In the genomic region with DNA sequence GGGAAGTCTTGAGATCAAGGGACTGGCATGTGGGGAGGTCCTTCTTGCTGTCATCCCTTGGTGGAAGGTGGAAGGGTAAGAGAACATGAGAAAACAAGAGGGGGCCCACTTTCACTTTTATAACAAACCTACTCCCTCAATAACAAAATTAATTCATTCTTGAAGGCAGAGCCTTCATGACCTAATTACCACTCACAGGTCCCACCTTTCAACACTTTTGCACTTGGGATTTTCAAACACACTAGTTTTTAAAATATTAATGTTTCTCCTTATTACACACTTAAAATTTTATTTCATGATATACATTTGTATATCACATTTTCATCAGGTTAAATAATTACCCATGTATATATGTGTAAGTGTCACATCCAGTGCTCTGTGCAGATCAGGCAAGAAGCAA, we compare ENCODE assay signal across 1 cellular context.
TF ChIP-seq lines count a peak whose summit lies in the region.

No MANE protein-coding gene starts in this region.

TF ChIP-seq in HepG2, 621 proteins besides CTCF, POLR2A, EP300 and RAD21:
- TF ChIP-seq, protein P1, sequence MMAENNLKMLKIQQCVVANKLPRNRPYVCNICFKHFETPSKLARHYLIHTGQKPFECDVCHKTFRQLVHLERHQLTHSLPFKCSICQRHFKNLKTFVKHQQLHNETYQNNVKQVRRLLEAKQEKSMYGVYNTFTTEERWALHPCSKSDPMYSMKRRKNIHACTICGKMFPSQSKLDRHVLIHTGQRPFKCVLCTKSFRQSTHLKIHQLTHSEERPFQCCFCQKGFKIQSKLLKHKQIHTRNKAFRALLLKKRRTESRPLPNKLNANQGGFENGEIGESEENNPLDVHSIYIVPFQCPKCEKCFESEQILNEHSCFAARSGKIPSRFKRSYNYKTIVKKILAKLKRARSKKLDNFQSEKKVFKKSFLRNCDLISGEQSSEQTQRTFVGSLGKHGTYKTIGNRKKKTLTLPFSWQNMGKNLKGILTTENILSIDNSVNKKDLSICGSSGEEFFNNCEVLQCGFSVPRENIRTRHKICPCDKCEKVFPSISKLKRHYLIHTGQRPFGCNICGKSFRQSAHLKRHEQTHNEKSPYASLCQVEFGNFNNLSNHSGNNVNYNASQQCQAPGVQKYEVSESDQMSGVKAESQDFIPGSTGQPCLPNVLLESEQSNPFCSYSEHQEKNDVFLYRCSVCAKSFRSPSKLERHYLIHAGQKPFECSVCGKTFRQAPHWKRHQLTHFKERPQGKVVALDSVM (CRISPR knock-in tag; IDR thresholded peaks at IDR 0.05): no peak
- no peak for TF ChIP-seq NFKB2 (CRISPR knock-in tag; IDR thresholded peaks at IDR 0.05; ENCODE audit: borderline replicate concordance)
TF ChIP-seq in HepG2: peak in this region for 0.
